In genomic region chr2:231033147-231034132, GRCh38 we compare ENCODE assay signal across 20 cellular contexts. TPM values are rescaled to one million over a fixed set of nuclear protein-coding genes. Genes with fewer than 3 reads are reported as not detected.
"Had no signal": no experiment of that assay in that cellular context is flagged by ENCODE, and none has a peak within 500 bp of the region (broad histone marks: within the 10 kb centered on the region; RNA-seq: fewer than 3 reads in every experiment).

No MANE protein-coding gene starts in this region.

- ATAC-seq: activated T-helper 17 cell treated with anti-CD3 and anti-CD28 coated beads, Interleukin-2, amount 50 U/mL, for 72 hours; T-cell had no signal

- DNase-seq: activated CD4-positive, alpha-beta memory T cell treated with anti-CD3 and anti-CD28 coated beads for 36 hours; activated CD4-positive, alpha-beta T cell treated with anti-CD3 and anti-CD28 coated beads, Interleukin-2, amount 10 ng/mL, durations not matched to agents 7 days and 5 days; activated CD4-positive, CD25-positive, alpha-beta regulatory T cell; activated CD8-positive, alpha-beta memory T cell treated with anti-CD3 and anti-CD28 coated beads for 24 hours; activated gamma-delta T cell; activated naive CD4-positive, alpha-beta T cell treated with anti-CD3 and anti-CD28 coated beads for 36 hours; activated T-cell treated with anti-CD3 and anti-CD28 coated beads for 4 hours; activated T-cell treated with anti-CD3 and anti-CD28 coated beads, Interleukin-2, amount 50 U/mL, for 48 hours; amygdala; Karpas-422; NCI-H187 treated with DMSO at 0.1 percent for 48 hours; NCI-H2081 treated with DMSO at 0.1 percent for 48 hours; NCI-H446; PC-3; SHP77; T-cell; T-helper 2 cell; T1000 had no signal

RNA-seq across cellular contexts. Expression of gene C2orf72, which starts 3.9 kb away (rescaled TPM):
- total RNA-seq: activated naive CD4-positive, alpha-beta T cell treated with anti-CD3 and anti-CD28 coated beads for 36 hours had no signal

RNA-seq across cellular contexts. Expression of gene SPATA3, which starts 37.5 kb away (rescaled TPM):
- total RNA-seq: activated naive CD4-positive, alpha-beta T cell treated with anti-CD3 and anti-CD28 coated beads for 36 hours; astrocyte; PC-3; T-cell had no signal
